In the genomic region with DNA sequence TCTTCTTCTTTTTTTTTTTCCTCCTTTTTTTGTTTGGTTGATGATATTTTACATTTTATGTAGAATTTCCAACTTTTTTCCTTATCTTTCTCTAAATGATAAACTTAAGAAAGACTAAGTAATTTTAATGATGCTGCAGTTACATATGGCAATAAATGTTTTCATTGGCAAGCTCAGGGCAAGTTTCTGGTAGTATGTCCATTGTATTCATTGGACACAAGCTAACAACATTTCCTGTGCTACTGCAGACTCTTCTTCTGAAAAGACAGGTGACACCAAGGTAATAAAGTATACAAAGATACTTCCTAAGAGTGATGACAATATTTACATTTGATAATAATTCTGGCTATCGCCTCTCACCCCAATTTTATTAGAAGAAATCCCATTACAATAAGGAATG, we compare ENCODE assay signal across 13 cellular contexts.
DNase-seq lines count a peak whose midpoint lies in the region; ATAC-seq and TF ChIP-seq lines count a peak whose summit lies in the region.
"Had no signal": no experiment of that assay in that cellular context is flagged by ENCODE, and none has a peak within 500 bp of the region (broad histone marks: within the 10 kb centered on the region; RNA-seq: fewer than 3 reads in every experiment).

No MANE protein-coding gene starts in this region.

- no peaks in the 10 kb centered on the region for H3K9me2 ChIP-seq in SK-N-SH

- 92% methylated on average over 1 of the region's 1 CpG for WGBS in SK-N-SH (ENCODE audit: low lambda C conversion rate)

- H3F3A ChIP-seq in SK-N-SH (replicated peaks; ENCODE audit: insufficient read depth): no peaks in the 10 kb centered on the region

- peaks cover under 1 to 42% of the 10 kb centered on the region in 2 experiments; a peak in 3 of 4 replicates for H3K4me1 ChIP-seq in SK-N-SH (ENCODE audit: control insufficient read depth in 1 of 2, insufficient read depth in 2 of 2, low read depth in 1 of 2, low read length in 1 of 2)
- H3K4me1 ChIP-seq in parathyroid adenoma: peaks cover 10% of the 10 kb centered on the region
- H3K4me1 ChIP-seq: Caco-2, HAP-1 had no signal

- no peak for ATAC-seq in SK-N-SH treated with all-trans-retinoic acid at 6 μM for 48 hours
- no peak for ATAC-seq in stimulated activated naive CD8-positive, alpha-beta T cell treated with anti-CD3 and anti-CD28 coated beads, Interleukin-15, Interleukin-2, amounts not matched to agents 100 U/mL and 50 U/mL, for 24 hours
- ATAC-seq in HG02571 (IDR thresholded peaks at IDR 0.05; ENCODE audit: unreplicated experiment): no peak

- no peak overlapping the region for H3K4me2 ChIP-seq in SK-N-SH
- H3K4me2 ChIP-seq in parathyroid adenoma (ENCODE audit: low read length): no peak overlapping the region

- no peaks in the 10 kb centered on the region for H4K20me1 ChIP-seq in SK-N-SH (ENCODE audit: insufficient read depth)

- H2AFZ ChIP-seq in SK-N-SH (ENCODE audit: low read depth) (peak overlapping the region; percentile 23; the same call in 1 of the 2 replicates), parathyroid adenoma (peak overlapping the region; percentile 3)

- H3K9ac ChIP-seq in SK-N-SH (no peak overlapping the region), parathyroid adenoma (no peak overlapping the region)

- TF ChIP-seq EP300 in SK-N-SH (IDR thresholded peaks at IDR 0.05; ENCODE audit: borderline replicate concordance in 1 of 2, low read depth in 1 of 2, low read length in 1 of 2): no peak

- TF ChIP-seq CTCF in SK-N-SH (IDR thresholded peaks at IDR 0.05): no peak
- TF ChIP-seq CTCF in parathyroid adenoma (IDR thresholded peaks at IDR 0.05): no peak

- TF ChIP-seq RAD21 in SK-N-SH (IDR thresholded peaks at IDR 0.05; ENCODE audit: low read length): no peak

- H3K27ac ChIP-seq in SK-N-SH (ENCODE audit: low read depth in 2 of 2, low read length in 1 of 2): peak overlapping the region in 1 of 2 experiments; percentile 99; a peak in 2 of 4 replicates
- no peak overlapping the region for H3K27ac ChIP-seq in parathyroid adenoma

- H3K36me3 ChIP-seq in SK-N-SH (replicated peaks in 1 of 2; ENCODE audit: control insufficient read depth in 1 of 2, insufficient read depth in 2 of 2, low read length in 1 of 2): no peaks in the 10 kb centered on the region
- H3K36me3 ChIP-seq in parathyroid adenoma (ENCODE audit: control insufficient read depth, insufficient read depth, low read length): no peaks in the 10 kb centered on the region
- H3K36me3 ChIP-seq: HAP-1 had no signal

- POLR2A ChIA-PET in SK-N-SH (lab: Yijun Ruan, JAX): interaction anchor here (0.8 kb wide), 1 partner anchor 321 kb away, joined by 5 read pairs; no protein-coding TSS in a partner anchor

- H3K79me2 ChIP-seq in SK-N-SH (ENCODE audit: insufficient read depth) (no peaks in the 10 kb centered on the region), parathyroid adenoma (no peaks in the 10 kb centered on the region)

- no peak overlapping the region for H3K4me3 ChIP-seq in SK-N-SH (ENCODE audit: low read depth in 2 of 2, low read length in 1 of 2)
- no peak overlapping the region for H3K4me3 ChIP-seq in parathyroid adenoma (ENCODE audit: low read depth, low read length)
- H3K4me3 ChIP-seq: HAP-1 had no signal

- H3K27me3 ChIP-seq in SK-N-SH (ENCODE audit: insufficient read depth) (no peaks in the 10 kb centered on the region), parathyroid adenoma (ENCODE audit: control insufficient read depth, insufficient read depth, low read length) (no peaks in the 10 kb centered on the region)

- CTCF ChIA-PET in SK-N-SH (lab: Yijun Ruan, JAX): interaction anchor here (0.7 to 0.9 kb wide), 2 partner anchors 25 to 990 kb away, joined by 3 read pairs; no protein-coding TSS in a partner anchor

- no peak for DNase-seq in SK-N-SH
- peak; percentile 5 for DNase-seq in NCI-H69 (lab: John Stamatoyannopoulos, UW)
- no peak for DNase-seq in stimulated activated naive CD8-positive, alpha-beta T cell treated with anti-CD3 and anti-CD28 coated beads, Interleukin-15, Interleukin-2, amounts not matched to agents 100 U/mL and 50 U/mL, for 24 hours
- DNase-seq: C1 segment of cervical spinal cord; Caco-2; CD4-positive, alpha-beta memory T cell; DMS153; DND-41; GOT3 had no signal

- H3K9me3 ChIP-seq in SK-N-SH (no peaks in the 10 kb centered on the region), parathyroid adenoma (ENCODE audit: control insufficient read depth, low read length) (no peaks in the 10 kb centered on the region)
- H3K9me3 ChIP-seq: Caco-2, HAP-1 had no signal

TF ChIP-seq in SK-N-SH, 30 proteins besides CTCF, POLR2A, EP300 and RAD21 (continues in another document):
- TF ChIP-seq CHD2 (IDR thresholded peaks at IDR 0.05; ENCODE audit: low read length, partially characterized antibody): no peak
- no peak for TF ChIP-seq RXRA (IDR thresholded peaks at IDR 0.05; ENCODE audit: borderline replicate concordance, low read depth)
- TF ChIP-seq, protein P1, sequence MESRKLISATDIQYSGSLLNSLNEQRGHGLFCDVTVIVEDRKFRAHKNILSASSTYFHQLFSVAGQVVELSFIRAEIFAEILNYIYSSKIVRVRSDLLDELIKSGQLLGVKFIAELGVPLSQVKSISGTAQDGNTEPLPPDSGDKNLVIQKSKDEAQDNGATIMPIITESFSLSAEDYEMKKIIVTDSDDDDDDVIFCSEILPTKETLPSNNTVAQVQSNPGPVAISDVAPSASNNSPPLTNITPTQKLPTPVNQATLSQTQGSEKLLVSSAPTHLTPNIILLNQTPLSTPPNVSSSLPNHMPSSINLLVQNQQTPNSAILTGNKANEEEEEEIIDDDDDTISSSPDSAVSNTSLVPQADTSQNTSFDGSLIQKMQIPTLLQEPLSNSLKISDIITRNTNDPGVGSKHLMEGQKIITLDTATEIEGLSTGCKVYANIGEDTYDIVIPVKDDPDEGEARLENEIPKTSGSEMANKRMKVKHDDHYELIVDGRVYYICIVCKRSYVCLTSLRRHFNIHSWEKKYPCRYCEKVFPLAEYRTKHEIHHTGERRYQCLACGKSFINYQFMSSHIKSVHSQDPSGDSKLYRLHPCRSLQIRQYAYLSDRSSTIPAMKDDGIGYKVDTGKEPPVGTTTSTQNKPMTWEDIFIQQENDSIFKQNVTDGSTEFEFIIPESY (IDR thresholded peaks at IDR 0.05; ENCODE audit: borderline replicate concordance, low read depth): no peak
- TF ChIP-seq TCF12 (IDR thresholded peaks at IDR 0.05): no peak
- no peak for TF ChIP-seq FOSL2 (IDR thresholded peaks at IDR 0.05; ENCODE audit: borderline replicate concordance, low read depth)
- TF ChIP-seq FOXJ3 (CRISPR knock-in tag; IDR thresholded peaks at IDR 0.05): no peak
- no peak for TF ChIP-seq TEAD4 (IDR thresholded peaks at IDR 0.05; ENCODE audit: borderline replicate concordance, insufficient read depth)
- TF ChIP-seq GABPA (IDR thresholded peaks at IDR 0.05; ENCODE audit: low read depth): no peak
- TF ChIP-seq YY1 (IDR thresholded peaks at IDR 0.05; ENCODE audit: low read depth): no peak
- no peak for TF ChIP-seq NRF1 (IDR thresholded peaks at IDR 0.05; ENCODE audit: low read depth, low read length)
- TF ChIP-seq JUND (IDR thresholded peaks at IDR 0.05): no peak
- TF ChIP-seq SIN3A (IDR thresholded peaks at IDR 0.05; ENCODE audit: borderline replicate concordance, low read depth, low read length): no peak
- TF ChIP-seq RFX5 (IDR thresholded peaks at IDR 0.05; ENCODE audit: low read length): no peak
- no peak for TF ChIP-seq SMC3 (IDR thresholded peaks at IDR 0.05; ENCODE audit: low read depth, low read length)

TF ChIP-seq in SK-N-SH treated with all-trans-retinoic acid at 6 μM for 48 hours, 23 proteins besides CTCF, POLR2A, EP300 and RAD21:
- TF ChIP-seq ESRRG (CRISPR knock-in tag; IDR thresholded peaks at IDR 0.05): no peak
- no peak for TF ChIP-seq ZNF8 (CRISPR knock-in tag; IDR thresholded peaks at IDR 0.05)
- TF ChIP-seq CSDC2 (CRISPR knock-in tag; IDR thresholded peaks at IDR 0.05): no peak
- TF ChIP-seq, protein P2, sequence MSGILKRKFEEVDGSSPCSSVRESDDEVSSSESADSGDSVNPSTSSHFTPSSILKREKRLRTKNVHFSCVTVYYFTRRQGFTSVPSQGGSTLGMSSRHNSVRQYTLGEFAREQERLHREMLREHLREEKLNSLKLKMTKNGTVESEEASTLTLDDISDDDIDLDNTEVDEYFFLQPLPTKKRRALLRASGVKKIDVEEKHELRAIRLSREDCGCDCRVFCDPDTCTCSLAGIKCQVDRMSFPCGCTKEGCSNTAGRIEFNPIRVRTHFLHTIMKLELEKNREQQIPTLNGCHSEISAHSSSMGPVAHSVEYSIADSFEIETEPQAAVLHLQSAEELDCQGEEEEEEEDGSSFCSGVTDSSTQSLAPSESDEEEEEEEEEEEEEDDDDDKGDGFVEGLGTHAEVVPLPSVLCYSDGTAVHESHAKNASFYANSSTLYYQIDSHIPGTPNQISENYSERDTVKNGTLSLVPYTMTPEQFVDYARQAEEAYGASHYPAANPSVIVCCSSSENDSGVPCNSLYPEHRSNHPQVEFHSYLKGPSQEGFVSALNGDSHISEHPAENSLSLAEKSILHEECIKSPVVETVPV (CRISPR knock-in tag; IDR thresholded peaks at IDR 0.05): no peak
- TF ChIP-seq, protein P3, sequence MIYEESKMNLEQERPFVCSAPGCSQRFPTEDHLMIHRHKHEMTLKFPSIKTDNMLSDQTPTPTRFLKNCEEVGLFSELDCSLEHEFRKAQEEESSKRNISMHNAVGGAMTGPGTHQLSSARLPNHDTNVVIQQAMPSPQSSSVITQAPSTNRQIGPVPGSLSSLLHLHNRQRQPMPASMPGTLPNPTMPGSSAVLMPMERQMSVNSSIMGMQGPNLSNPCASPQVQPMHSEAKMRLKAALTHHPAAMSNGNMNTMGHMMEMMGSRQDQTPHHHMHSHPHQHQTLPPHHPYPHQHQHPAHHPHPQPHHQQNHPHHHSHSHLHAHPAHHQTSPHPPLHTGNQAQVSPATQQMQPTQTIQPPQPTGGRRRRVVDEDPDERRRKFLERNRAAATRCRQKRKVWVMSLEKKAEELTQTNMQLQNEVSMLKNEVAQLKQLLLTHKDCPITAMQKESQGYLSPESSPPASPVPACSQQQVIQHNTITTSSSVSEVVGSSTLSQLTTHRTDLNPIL (CRISPR knock-in tag; IDR thresholded peaks at IDR 0.05; ENCODE audit: low read depth): no peak
